In the genomic region with DNA sequence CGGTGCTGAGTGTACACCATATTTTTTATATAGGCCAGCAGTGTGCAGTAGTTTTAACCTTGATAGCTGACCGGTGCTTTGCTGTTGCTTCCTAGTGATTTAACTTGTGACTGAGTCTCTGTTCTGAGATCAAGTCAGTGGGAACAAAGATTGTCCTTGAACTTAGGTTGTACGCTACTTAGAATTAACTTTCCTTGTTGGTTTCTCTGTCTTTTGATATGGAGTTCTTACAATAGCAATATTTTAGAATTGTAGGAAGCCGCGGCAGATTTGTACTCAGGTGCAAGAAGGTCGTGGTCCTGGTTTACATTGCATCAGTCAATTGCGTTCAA, we compare ENCODE assay signal across 1 cellular context.
TF ChIP-seq lines count a peak whose summit lies in the region.

No MANE protein-coding gene starts in this region.

TF ChIP-seq in endothelial cell of umbilical vein, 7 proteins besides CTCF, POLR2A, EP300 and RAD21 (continued from another document):
- TF ChIP-seq, protein P1, sequence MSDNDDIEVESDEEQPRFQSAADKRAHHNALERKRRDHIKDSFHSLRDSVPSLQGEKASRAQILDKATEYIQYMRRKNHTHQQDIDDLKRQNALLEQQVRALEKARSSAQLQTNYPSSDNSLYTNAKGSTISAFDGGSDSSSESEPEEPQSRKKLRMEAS (IDR thresholded peaks at IDR 0.05; ENCODE audit: insufficient read depth, insufficient read length) = no peak
- TF ChIP-seq JUN (IDR thresholded peaks at IDR 0.05; ENCODE audit: borderline replicate concordance, insufficient read depth, insufficient read length, low read depth) (no peak), POLR2AphosphoS5 (IDR thresholded peaks at IDR 0.05; ENCODE audit: insufficient read depth, low read depth, low read length) (no peak), FOS (IDR thresholded peaks at IDR 0.05; ENCODE audit: borderline replicate concordance, insufficient read depth, low read length) (no peak), EZH2 (IDR thresholded peaks at IDR 0.05; ENCODE audit: borderline replicate concordance, low read depth, low read length, severe bottlenecking) (no peak)
